8 cellular contexts compared by ENCODE assay signal in genomic region chr2:238239552-238239871, GRCh38. TPM values are rescaled to one million over a fixed set of nuclear protein-coding genes. Genes with fewer than 3 reads are reported as not detected.
DNase-seq lines count a peak whose midpoint lies in the region; FAIRE-seq and TF ChIP-seq lines count a peak whose summit lies in the region.

No MANE protein-coding gene starts in this region.

- H3K9me3 ChIP-seq in HUES6 (ENCODE audit: control insufficient read depth, insufficient read depth, low read depth, low read length): no peaks in the 10 kb centered on the region; the same call in 1 of the 2 replicates
- H3K9me3 ChIP-seq in muscle layer of colon (ENCODE audit: low read length): no peaks in the 10 kb centered on the region

- H3K4me3 ChIP-seq in HUES6 (ENCODE audit: low read depth, low read length) (peak overlapping the region; percentile 77), muscle layer of colon (ENCODE audit: low read depth in 1 of 2, low read length in 2 of 2) (peak overlapping the region; percentile 53 to 73)

- POLR2A ChIA-PET in GM10248 (lab: Yijun Ruan, JAX): no interaction called here

- FAIRE-seq in HTR-8/SVneo (lab: Jason Lieb, UNC): no peak

- H3K36me3 Mint-ChIP-seq in chondrocyte (ENCODE audit: low read depth): no peaks in the 10 kb centered on the region

- TF ChIP-seq CTCF in chondrocyte (IDR thresholded peaks at IDR 0.05): no peak
- TF ChIP-seq CTCF in GM10248 (IDR thresholded peaks at IDR 0.05; ENCODE audit: control extremely low read depth, extremely low read depth, low read depth, missing control alignments): no peak

- H3K27ac Mint-ChIP-seq in chondrocyte (ENCODE audit: unreplicated experiment): no peak overlapping the region

- peaks cover 61% of the 10 kb centered on the region for H3K27me3 ChIP-seq in HUES6 (ENCODE audit: control insufficient read depth, insufficient read depth, low read length)
- H3K27me3 ChIP-seq in muscle layer of colon (ENCODE audit: control insufficient read depth in 1 of 2, insufficient read depth in 2 of 2, low read length in 2 of 2): no peaks in the 10 kb centered on the region

- H3K9ac ChIP-seq in HUES6 (ENCODE audit: low read length) (peak overlapping the region; percentile 72), muscle layer of colon (ENCODE audit: low read length) (no peak overlapping the region)

- H3K36me3 ChIP-seq in HUES6 (ENCODE audit: control insufficient read depth, insufficient read depth, low read length) (no peaks in the 10 kb centered on the region), muscle layer of colon (ENCODE audit: insufficient read depth, low read length) (no peaks in the 10 kb centered on the region)

- DNase-seq in activated CD4-positive, alpha-beta T cell treated with anti-CD3 and anti-CD28 coated beads for 48 hours: peak; percentile 22
- DNase-seq in activated CD4-positive, alpha-beta T cell treated with anti-CD3 and anti-CD28 coated beads for 1 hour: no peak
- DNase-seq in chondrocyte (ENCODE audit: low spot score) (peak; percentile 84), GM10248 (ENCODE audit: extremely low spot score) (no peak), GOT3 (lab: John Stamatoyannopoulos, UW) (no peak), HTR-8/SVneo (ENCODE audit: insufficient read length, low spot score) (no peak)

- peak overlapping the region; percentile 44 for H3K4me3 Mint-ChIP-seq in chondrocyte (ENCODE audit: unreplicated experiment)

- H3K4me1 Mint-ChIP-seq in chondrocyte (ENCODE audit: low read depth): peaks cover 17% of the 10 kb centered on the region

- peaks cover 11% of the 10 kb centered on the region; the same call in 1 of the 2 replicates for H3K4me1 ChIP-seq in HUES6 (ENCODE audit: control insufficient read depth, insufficient read depth, low read length)
- H3K4me1 ChIP-seq in muscle layer of colon (ENCODE audit: insufficient read depth, low read length): peaks cover 26% of the 10 kb centered on the region

- no peak overlapping the region for H3K27ac ChIP-seq in HUES6 (ENCODE audit: low read depth, low read length)
- peak overlapping the region; percentile 53 for H3K27ac ChIP-seq in muscle layer of colon (ENCODE audit: low read depth, low read length)

- H3K27me3 Mint-ChIP-seq in chondrocyte (ENCODE audit: low read depth): no peaks in the 10 kb centered on the region

- H3K9me3 Mint-ChIP-seq in chondrocyte (ENCODE audit: low read depth): no peaks in the 10 kb centered on the region

- CTCF ChIA-PET in GM10248 (lab: Yijun Ruan, JAX): interaction anchor here (1.0 to 1.3 kb wide), 2 partner anchors 10 to 22 kb away, joined by 3 read pairs; no protein-coding TSS in a partner anchor

RNA-seq across cellular contexts. Expression of gene HES6, which starts 0.3 kb away (rescaled TPM):
- 16.2 to 33.3 TPM (median 16.5 TPM) in 3 replicates for total RNA-seq in chondrocyte

RNA-seq across cellular contexts. Expression of gene ILKAP, which starts 36.0 kb away (rescaled TPM):
- total RNA-seq in chondrocyte: 24.9 to 36.7 TPM (median 29.7 TPM) in 3 replicates

RNA-seq across cellular contexts. Expression of gene PER2, which starts 48.9 kb away (rescaled TPM):
- total RNA-seq in chondrocyte: 2.7 to 3.3 TPM (median 2.9 TPM) in 3 replicates

Comparison
In these comparisons a context has a peak if more than half of its experiments do, and no peak if none do; other contexts are left out.
1. DNase-seq: peak in activated CD4-positive, alpha-beta T cell treated with anti-CD3 and anti-CD28 coated beads for 48 hours (single experiment) and chondrocyte (single experiment); none in activated CD4-positive, alpha-beta T cell treated with anti-CD3 and anti-CD28 coated beads for 1 hour (single experiment), GM10248 (single experiment), GOT3 (single experiment) and HTR-8/SVneo (single experiment).